24 cellular contexts compared by ENCODE assay signal in the genomic region with DNA sequence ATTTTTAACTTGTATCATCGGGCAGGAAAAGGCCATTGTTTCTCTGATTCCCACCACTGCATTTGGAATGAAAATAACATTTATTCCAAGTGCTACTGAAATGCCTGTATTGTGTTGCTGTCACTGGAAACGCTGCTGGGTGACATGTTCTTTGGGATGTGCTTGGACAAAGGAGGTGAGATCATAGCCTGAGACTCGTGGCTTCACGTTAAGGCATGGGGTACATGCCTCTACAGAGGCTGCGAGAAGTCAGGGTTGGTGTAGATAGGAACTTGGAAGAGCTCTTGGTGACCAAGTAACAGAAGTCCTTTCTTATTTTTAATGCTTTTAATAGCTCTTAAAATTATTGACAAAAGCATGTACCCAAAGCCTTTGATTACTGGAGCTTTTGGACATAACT.
"Had no signal": no experiment of that assay in that cellular context is flagged by ENCODE, and none has a peak within 500 bp of the region (broad histone marks: within the 10 kb centered on the region; RNA-seq: fewer than 3 reads in every experiment).

No MANE protein-coding gene starts in this region.

- H3K36me3 Mint-ChIP-seq: activated naive CD8-positive, alpha-beta T cell treated with anti-CD3 and anti-CD28 coated beads for 36 hours; natural killer cell treated with Interleukin-12 subunit alpha and Interleukin-12 subunit beta and Interleukin-15 and Interleukin-18, amount 100 ng/mL, for 72 hours; stimulated activated naive B cell treated with anti-CD40 and anti-IgM and Interleukin-4, amounts not matched to agents 10 μg/mL and 1 μg/mL and 100 μg/mL, for 72 hours had no signal

- H3K27ac Mint-ChIP-seq: activated B cell treated with CpG ODN at 0.5 μM for 24 hours; activated CD4-positive, alpha-beta T cell treated with anti-CD3 and anti-CD28 coated beads for 36 hours; activated naive CD8-positive, alpha-beta T cell treated with anti-CD3 and anti-CD28 coated beads for 36 hours; activated T-helper 2 cell treated with anti-CD3 and anti-CD28 coated beads, Interferon-gamma antibody, Interleukin-2, Interleukin-4, amounts not matched to agents 10 μg/mL and 5 μg/mL and 100 μg/mL, durations not matched to agents 14 hours and 24 hours and 36 hours; immature natural killer cell; natural killer cell treated with Interleukin-12 subunit alpha and Interleukin-12 subunit beta and Interleukin-15 and Interleukin-18, amount 100 ng/mL, for 72 hours; stimulated activated naive B cell treated with anti-CD40 and anti-IgM and Interleukin-4, amounts not matched to agents 10 μg/mL and 1 μg/mL and 100 μg/mL, for 72 hours; T-helper 17 cell had no signal

- H3K9me3 ChIP-seq: right lobe of liver, upper lobe of right lung had no signal

- H3K36me3 ChIP-seq: right lobe of liver, upper lobe of right lung had no signal

- H3K9me3 Mint-ChIP-seq: activated B cell treated with CpG ODN at 0.5 μM for 24 hours; activated T-cell treated with anti-CD3 and anti-CD28 coated beads, Interleukin-2, amount 50 U/mL, for 4 hours; activated T-helper 2 cell treated with anti-CD3 and anti-CD28 coated beads, Interferon-gamma antibody, Interleukin-2, Interleukin-4, amounts not matched to agents 10 μg/mL and 5 μg/mL and 100 μg/mL, durations not matched to agents 14 hours and 24 hours and 36 hours; immature natural killer cell; natural killer cell treated with Interleukin-12 subunit alpha and Interleukin-12 subunit beta and Interleukin-15 and Interleukin-18, amount 100 ng/mL, for 72 hours had no signal

- H3K4me1 Mint-ChIP-seq: activated B cell treated with CpG ODN at 0.5 μM for 24 hours; activated CD4-positive, alpha-beta T cell treated with anti-CD3 and anti-CD28 coated beads for 36 hours; activated naive CD8-positive, alpha-beta T cell treated with anti-CD3 and anti-CD28 coated beads for 36 hours; immature natural killer cell; stimulated activated naive B cell treated with anti-CD40 and anti-IgM and Interleukin-4, amounts not matched to agents 10 μg/mL and 1 μg/mL and 100 μg/mL, for 72 hours; T-helper 17 cell had no signal

- H3K27ac ChIP-seq: coronary artery, right lobe of liver, upper lobe of right lung had no signal

- H3K4me1 ChIP-seq: upper lobe of right lung had no signal

- H3K4me3 Mint-ChIP-seq: activated B cell treated with CpG ODN at 0.5 μM for 24 hours; activated CD4-positive, alpha-beta T cell treated with anti-CD3 and anti-CD28 coated beads for 36 hours; activated naive CD8-positive, alpha-beta T cell treated with anti-CD3 and anti-CD28 coated beads for 36 hours; activated T-cell treated with anti-CD3 and anti-CD28 coated beads, Interleukin-2, amount 50 U/mL, for 4 hours; immature natural killer cell; natural killer cell treated with Interleukin-12 subunit alpha and Interleukin-12 subunit beta and Interleukin-15 and Interleukin-18, amount 100 ng/mL, for 72 hours; stimulated activated naive B cell treated with anti-CD40 and anti-IgM and Interleukin-4, amounts not matched to agents 10 μg/mL and 1 μg/mL and 100 μg/mL, for 72 hours; T-helper 17 cell had no signal

- H3K4me3 ChIP-seq: coronary artery, hepatocyte, right lobe of liver, upper lobe of right lung had no signal

- H3K27me3 ChIP-seq: hepatocyte, right lobe of liver, upper lobe of right lung had no signal

- H3K27me3 Mint-ChIP-seq: activated B cell treated with CpG ODN at 0.5 μM for 24 hours; activated naive CD8-positive, alpha-beta T cell treated with anti-CD3 and anti-CD28 coated beads for 36 hours; T-helper 17 cell had no signal

- DNase-seq: activated B cell treated with CpG ODN at 0.5 μM for 24 hours; activated CD4-positive, alpha-beta T cell treated with anti-CD3 and anti-CD28 coated beads for 36 hours; activated CD4-positive, alpha-beta T cell treated with anti-CD3 and anti-CD28 coated beads, Interleukin-2, amount 50 U/mL, for 48 hours; activated CD8-positive, alpha-beta memory T cell treated with anti-CD3 and anti-CD28 coated beads, Interleukin-2, amount 50 U/mL, for 48 hours; activated naive CD4-positive, alpha-beta T cell; activated naive CD8-positive, alpha-beta T cell treated with anti-CD3 and anti-CD28 coated beads for 36 hours; activated T-cell treated with anti-CD3 and anti-CD28 coated beads, Interleukin-2, amount 50 U/mL, for 4 hours; cerebellar nuclear complex; foreskin fibroblast; immature natural killer cell; left ventricle myocardium superior; occipital lobe; posterior cingulate gyrus; right lobe of liver; stimulated activated CD4-positive, alpha-beta T cell treated with anti-CD3 and anti-CD28 coated beads, Interleukin-2, amount 100 ng/mL, for 48 hours; stimulated activated CD8-positive, alpha-beta memory T cell treated with anti-CD3 and anti-CD28 coated beads, Interleukin-4, amount 100 ng/mL, for 48 hours; stimulated activated naive B cell treated with anti-CD40 and anti-IgM and Interleukin-4, amounts not matched to agents 10 μg/mL and 1 μg/mL and 100 μg/mL, for 72 hours; SW 1271; T-helper 17 cell; upper lobe of right lung had no signal
